ENCODE assay signal across 10 cellular contexts in the genomic region with DNA sequence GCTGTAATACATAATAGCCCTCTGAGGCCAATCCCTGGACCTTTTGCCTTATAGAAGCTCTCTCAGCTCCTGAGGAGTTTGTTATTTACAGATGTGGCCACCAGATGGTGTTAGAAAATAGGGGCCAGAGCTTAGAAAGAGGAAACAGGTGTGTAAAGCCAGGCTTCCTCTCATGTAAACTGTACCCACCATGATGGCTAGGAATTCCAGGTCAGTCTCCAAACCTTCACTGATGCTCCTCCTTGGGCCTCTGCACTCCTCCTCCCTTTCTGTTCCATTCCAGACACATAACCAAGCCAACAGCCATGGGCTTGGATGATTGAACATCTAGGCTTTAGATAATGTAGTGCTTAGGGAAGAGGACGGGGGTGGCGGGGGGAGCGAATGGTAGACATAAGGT. TPM values are rescaled to one million over a fixed set of nuclear protein-coding genes. Genes with fewer than 3 reads are reported as not detected.
DNase-seq lines count a peak whose midpoint lies in the region; ATAC-seq, FAIRE-seq and TF ChIP-seq lines count a peak whose summit lies in the region.
"Had no signal": no experiment of that assay in that cellular context is flagged by ENCODE, and none has a peak within 500 bp of the region (broad histone marks: within the 10 kb centered on the region; RNA-seq: fewer than 3 reads in every experiment).

No MANE protein-coding gene starts in this region.

- no peak overlapping the region for H2AFZ ChIP-seq in mammary epithelial cell (ENCODE audit: low read depth, low read length)

- in situ Hi-C loops in KBM-7 (cut with MboI; ENCODE audit: low pct_unique_long_range_greater_than_20kb, low sequenced_read_pairs) (loop anchor here (10.0 kb wide), 1 partner anchor 336 kb away; no protein-coding TSS in a partner anchor), mammary epithelial cell (cut with MboI; ENCODE audit: low sequenced_read_pairs in 2 of 2) (loop anchor here in 1 of 2 donors (10.0 kb wide), 1 partner anchor 336 kb away; no protein-coding TSS in a partner anchor)

- H3K9me3 ChIP-seq in Caco-2 (no peaks in the 10 kb centered on the region), mammary epithelial cell (replicated peaks; ENCODE audit: insufficient read depth, low read length) (no peaks in the 10 kb centered on the region)
- no peaks in the 10 kb centered on the region for H3K9me3 ChIP-seq in effector memory CD4-positive, alpha-beta T cell (ENCODE audit: control insufficient read depth, low read length)

- H3K27ac Mint-ChIP-seq in Caco-2 (ENCODE audit: unreplicated experiment): peak overlapping the region; percentile 24

- no peak overlapping the region for H3K4me3 ChIP-seq in Caco-2 (ENCODE audit: low read depth, low read length)
- no peak overlapping the region for H3K4me3 ChIP-seq in mammary epithelial cell (replicated peaks in 1 of 3; ENCODE audit: insufficient read depth in 1 of 3, low read depth in 2 of 3, low read length in 3 of 3)
- H3K4me3 ChIP-seq in effector memory CD4-positive, alpha-beta T cell (ENCODE audit: insufficient read depth, low read depth, low read length, poor library complexity, severe bottlenecking): no peak overlapping the region
- H3K4me3 ChIP-seq: SK-N-MC, skin epidermis had no signal

- H3K9me3 Mint-ChIP-seq in Caco-2 (ENCODE audit: unreplicated experiment): no peaks in the 10 kb centered on the region

- WGBS in mammary epithelial cell (ENCODE audit: low coverage, missing lambda C conversion rate): 100% methylated on average over 3 of the region's 3 CpGs

- ATAC-seq in GM19467 (IDR thresholded peaks at IDR 0.05; ENCODE audit: unreplicated experiment): peak; percentile 51

- H3K79me2 ChIP-seq in mammary epithelial cell (ENCODE audit: insufficient read depth, low read length): no peaks in the 10 kb centered on the region

- peaks cover 32% of the 10 kb centered on the region for H3K36me3 Mint-ChIP-seq in Caco-2 (ENCODE audit: insufficient read depth, unreplicated experiment)

- no peak for FAIRE-seq in urothelium cell line (lab: Jason Lieb, UNC)

- H3K27me3 Mint-ChIP-seq in Caco-2 (ENCODE audit: insufficient read depth, unreplicated experiment): no peaks in the 10 kb centered on the region

- H3K27me3 ChIP-seq in Caco-2 (replicated peaks; ENCODE audit: control insufficient read depth, insufficient read depth, low read length): no peaks in the 10 kb centered on the region
- H3K27me3 ChIP-seq in mammary epithelial cell (ENCODE audit: insufficient read depth, low read length): no peaks in the 10 kb centered on the region
- H3K27me3 ChIP-seq in effector memory CD4-positive, alpha-beta T cell (replicated peaks; ENCODE audit: control insufficient read depth, insufficient read depth, low read length, poor library complexity, severe bottlenecking): no peaks in the 10 kb centered on the region

- no peak overlapping the region for H3K4me3 Mint-ChIP-seq in Caco-2 (ENCODE audit: unreplicated experiment)

- no peaks in the 10 kb centered on the region for H3K4me1 Mint-ChIP-seq in Caco-2 (ENCODE audit: low read depth, unreplicated experiment)

- dilution Hi-C loops in mammary epithelial cell (cut with HindIII; ENCODE audit: low sequenced_read_pairs): no loop called here

- no peaks in the 10 kb centered on the region for H4K20me1 ChIP-seq in mammary epithelial cell (ENCODE audit: insufficient read depth, low read length)

- H3K27ac ChIP-seq in mammary epithelial cell (ENCODE audit: insufficient read depth, low read depth, low read length): no peak overlapping the region
- no peak overlapping the region for H3K27ac ChIP-seq in effector memory CD4-positive, alpha-beta T cell (ENCODE audit: insufficient read depth, low read length, poor library complexity, severe bottlenecking)
- H3K27ac ChIP-seq: SK-N-MC, skin epidermis had no signal

- H3K36me3 ChIP-seq in Caco-2 (ENCODE audit: control insufficient read depth, insufficient read depth, low read length) (no peaks in the 10 kb centered on the region), mammary epithelial cell (ENCODE audit: insufficient read depth, low read length) (no peaks in the 10 kb centered on the region)
- H3K36me3 ChIP-seq in effector memory CD4-positive, alpha-beta T cell (ENCODE audit: control insufficient read depth, insufficient read depth, low read length): no peaks in the 10 kb centered on the region

- POLR2A ChIA-PET in Caco-2 (lab: Charles Lee): interaction anchor here (0.6 to 1.2 kb wide), 4 partner anchors 138 to 336 kb away, joined by 3 read pairs; no protein-coding TSS in a partner anchor

- BruUV-seq in Caco-2 (replicated peaks; lab: Mats Ljungman, UMichigan): no TSS peak
- BruUV-seq in mammary epithelial cell (replicated peaks; lab: Mats Ljungman, UMichigan): no TSS peak

- no peak overlapping the region for H3K4me2 ChIP-seq in mammary epithelial cell (ENCODE audit: insufficient read depth, low read depth, low read length)

- CTCF ChIA-PET in Caco-2 (lab: Charles Lee): interaction anchor here (0.6 to 1.9 kb wide), 28 partner anchors 9 to 452 kb away, joined by 3 to 83 read pairs (median 3); partner anchors contain the start of genes GAB2, KCTD21 and NARS2
- CTCF ChIA-PET in mammary epithelial cell (lab: Charles Lee; ENCODE audit: low non-redundant PET): interaction anchor here (0.6 to 1.1 kb wide), 3 partner anchors 17 to 1104 kb away, joined by 5 to 14 read pairs (median 7); no protein-coding TSS in a partner anchor

- DNase-seq in Caco-2 (peak; percentile 72 to 81), KBM-7 (peak; percentile 87), NOMO-1 treated with DMSO at 0.1 percent for 48 hours (lab: John Stamatoyannopoulos, UW; ENCODE audit: unreplicated experiment) (peak; percentile 60), mammary epithelial cell (peak; percentile 39), left kidney (ENCODE audit: low read depth, low spot score) (peak; percentile 85), urothelium cell line (ENCODE audit: low spot score) (peak; percentile 60)
- DNase-seq in effector memory CD4-positive, alpha-beta T cell: no peak

- no peak overlapping the region for H3K9ac ChIP-seq in mammary epithelial cell (ENCODE audit: insufficient read depth, low read length)

- TF ChIP-seq CTCF in Caco-2 (IDR thresholded peaks at IDR 0.05; ENCODE audit: insufficient read depth in 1 of 2, low read depth in 1 of 2, low read length in 1 of 2, severe bottlenecking in 1 of 2, unreplicated experiment in 1 of 2) (peak; percentile 79 to 88), mammary epithelial cell (conservative IDR thresholded peaks at IDR 0.05 in 1 of 2, IDR thresholded peaks at IDR 0.05 in 1 of 2; ENCODE audit: extremely low read depth in 1 of 2, insufficient read depth in 1 of 2, low read depth in 1 of 2, low read length in 2 of 2) (peak; percentile 43 to 66)

- intact Hi-C loops in Caco-2 (cut with micrococcal nuclease; ENCODE audit: unreplicated experiment) (loop anchor here (1.0 to 2.0 kb wide), 4 partner anchors 136 to 336 kb away; no protein-coding TSS in a partner anchor), mammary epithelial cell (cut with micrococcal nuclease) (loop anchor here (1.0 kb wide), 3 partner anchors 189 to 336 kb away; partner anchors contain the start of gene GAB2)

- H3K4me1 ChIP-seq in Caco-2 (no peaks in the 10 kb centered on the region), mammary epithelial cell (ENCODE audit: insufficient read depth, low read length) (peaks cover 4% of the 10 kb centered on the region)
- H3K4me1 ChIP-seq in effector memory CD4-positive, alpha-beta T cell (ENCODE audit: control insufficient read depth, insufficient read depth, low read length, poor library complexity, severe bottlenecking): no peaks in the 10 kb centered on the region

RNA-seq across cellular contexts. Expression of gene USP35, which starts 39.7 kb away (rescaled TPM):
- total RNA-seq in Caco-2 (2022) (10.7 and 11.3 TPM in 2 replicates), mammary epithelial cell (10 to 100 TPM; 10.7 to 13.3 TPM)
- polyA plus RNA-seq in mammary epithelial cell: 5.1 TPM
- 26.7 TPM for polyA minus RNA-seq in mammary epithelial cell

RNA-seq across cellular contexts. Expression of gene KCTD21, which starts 40.0 kb away (rescaled TPM):
- total RNA-seq in Caco-2 (2022) (6.4 and 10.4 TPM in 2 replicates), mammary epithelial cell (1 to 10 TPM; 8.7 to 9.7 TPM)
- 9.2 TPM for polyA plus RNA-seq in mammary epithelial cell
- 43.7 TPM for polyA minus RNA-seq in mammary epithelial cell

Comparison
In these comparisons a context has a peak if more than half of its experiments do, and no peak if none do; other contexts are left out.
1. DNase-seq: peak in Caco-2 (2 of 2), KBM-7 (single experiment), NOMO-1 treated with DMSO at 0.1 percent for 48 hours (single experiment), mammary epithelial cell (single experiment), left kidney (single experiment) and urothelium cell line (single experiment); none in effector memory CD4-positive, alpha-beta T cell (0 of 3).